Comparison of ENCODE assay signal across 20 cellular contexts in the genomic region with DNA sequence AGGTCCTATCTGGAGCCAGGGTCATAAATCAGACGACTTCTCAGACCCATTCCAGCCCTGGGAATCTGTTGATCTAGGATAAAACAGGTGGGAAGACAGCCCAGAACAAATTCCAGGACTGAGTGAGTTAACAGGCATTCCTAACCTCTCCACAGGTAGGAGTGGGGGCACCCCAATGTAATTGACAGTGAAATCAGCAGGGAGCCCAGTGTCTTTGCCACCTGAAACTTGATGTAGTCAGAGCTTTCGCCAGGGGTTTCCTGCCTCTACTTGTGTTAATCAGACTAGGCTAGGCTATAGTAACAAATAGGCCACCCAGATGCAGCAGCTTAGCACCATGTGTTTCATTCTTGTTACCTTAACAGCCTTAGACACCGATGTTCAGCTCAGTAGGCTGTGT.
"Had no signal": no experiment of that assay in that cellular context is flagged by ENCODE, and none has a peak within 500 bp of the region (broad histone marks: within the 10 kb centered on the region; RNA-seq: fewer than 3 reads in every experiment).

No MANE protein-coding gene starts in this region.

- H3K36me3 ChIP-seq: brain microvascular endothelial cell, esophagus squamous epithelium, lower lobe of right lung had no signal

- H3K4me3 ChIP-seq: coronary artery, esophagus squamous epithelium, lower lobe of right lung had no signal

- H3K9me3 ChIP-seq: esophagus squamous epithelium, lower lobe of right lung had no signal

- H3K27me3 ChIP-seq: brain microvascular endothelial cell, esophagus squamous epithelium had no signal

- H3K4me3 Mint-ChIP-seq: activated T-helper 17 cell treated with anti-CD3 and anti-CD28 coated beads, Interleukin-2, amount 50 U/mL, for 72 hours; central memory CD8-positive, alpha-beta T cell; immature natural killer cell; type B pancreatic cell had no signal

- H3K36me3 Mint-ChIP-seq: type B pancreatic cell had no signal

- H3K27ac Mint-ChIP-seq: activated T-helper 17 cell treated with anti-CD3 and anti-CD28 coated beads, Interleukin-2, amount 50 U/mL, for 72 hours; type B pancreatic cell had no signal

- H3K27ac ChIP-seq: brain microvascular endothelial cell, lower lobe of right lung had no signal

- H3K9me3 Mint-ChIP-seq: activated T-helper 17 cell treated with anti-CD3 and anti-CD28 coated beads, Interleukin-2, amount 50 U/mL, for 72 hours; central memory CD8-positive, alpha-beta T cell; immature natural killer cell; naive thymus-derived CD8-positive, alpha-beta T cell; type B pancreatic cell had no signal

- DNase-seq: activated CD4-positive, alpha-beta T cell treated with anti-CD3 and anti-CD28 coated beads, Interleukin-2, amount 50 U/mL, for 4 hours; activated CD4-positive, CD25-positive, alpha-beta regulatory T cell treated with anti-CD3 and anti-CD28 coated beads, Interleukin-2, amount 50 U/mL, for 72 hours; activated naive CD4-positive, alpha-beta T cell treated with Interleukin-2 at 50 U/mL for 16 hours; anterior cingulate cortex; brain microvascular endothelial cell; esophagus squamous epithelium; immature natural killer cell; lower lobe of right lung; naive thymus-derived CD8-positive, alpha-beta T cell; posterior cingulate gyrus; retina; small intestine; stimulated activated CD4-positive, alpha-beta T cell treated with anti-CD3 and anti-CD28 coated beads, Interleukin-4, amount 100 ng/mL, for 24 hours; stimulated activated naive CD4-positive, alpha-beta T cell; substantia nigra; T-helper 2 cell had no signal

- ATAC-seq: activated T-helper 17 cell treated with anti-CD3 and anti-CD28 coated beads, Interleukin-2, amount 50 U/mL, for 72 hours; lower lobe of right lung; naive thymus-derived CD8-positive, alpha-beta T cell had no signal
